23 cellular contexts compared by ENCODE assay signal in genomic region chr12:102365365-102365764, GRCh38.
"Had no signal": no experiment of that assay in that cellular context is flagged by ENCODE, and none has a peak within 500 bp of the region (broad histone marks: within the 10 kb centered on the region; RNA-seq: fewer than 3 reads in every experiment).

No MANE protein-coding gene starts in this region.

- H3K4me3 ChIP-seq: colonic mucosa, coronary artery, dorsolateral prefrontal cortex, esophagus muscularis mucosa, esophagus squamous epithelium, gastroesophageal sphincter, heart left ventricle, heart right ventricle had no signal

- H3K27ac ChIP-seq: colonic mucosa, coronary artery, dorsolateral prefrontal cortex, epithelial cell of prostate, esophagus muscularis mucosa, esophagus squamous epithelium, foreskin keratinocyte, gastroesophageal sphincter, heart left ventricle, heart right ventricle had no signal

- H3K36me3 ChIP-seq: colonic mucosa, esophagus muscularis mucosa, esophagus squamous epithelium, gastroesophageal sphincter, heart left ventricle, heart right ventricle had no signal

- DNase-seq: colonic mucosa; cortex of kidney; dermis blood vessel endothelial cell; dorsolateral prefrontal cortex; effector CD4-positive, alpha-beta T cell; effector CD8-positive, alpha-beta T cell; effector memory CD4-positive, alpha-beta T cell; effector memory CD8-positive, alpha-beta T cell; endodermal cell; erythroblast; esophagus squamous epithelium; foreskin fibroblast; foreskin keratinocyte; foreskin melanocyte; glutamatergic neuron; head of caudate nucleus; heart left ventricle; heart right ventricle had no signal

- H3K9me3 ChIP-seq: colonic mucosa, esophagus squamous epithelium, heart left ventricle, heart right ventricle had no signal

- ATAC-seq: effector memory CD8-positive, alpha-beta T cell; esophagus mucosa; foreskin keratinocyte; gastroesophageal sphincter; heart left ventricle; heart right ventricle had no signal

- H3K27me3 ChIP-seq: colonic mucosa, esophagus muscularis mucosa, foreskin keratinocyte, gastroesophageal sphincter, heart left ventricle, heart right ventricle had no signal

- H3K4me1 ChIP-seq: colonic mucosa, esophagus muscularis mucosa, esophagus squamous epithelium, foreskin keratinocyte, gastroesophageal sphincter, heart left ventricle, heart right ventricle had no signal
